Comparison of ENCODE assay signal across 8 cellular contexts in the genomic region with DNA sequence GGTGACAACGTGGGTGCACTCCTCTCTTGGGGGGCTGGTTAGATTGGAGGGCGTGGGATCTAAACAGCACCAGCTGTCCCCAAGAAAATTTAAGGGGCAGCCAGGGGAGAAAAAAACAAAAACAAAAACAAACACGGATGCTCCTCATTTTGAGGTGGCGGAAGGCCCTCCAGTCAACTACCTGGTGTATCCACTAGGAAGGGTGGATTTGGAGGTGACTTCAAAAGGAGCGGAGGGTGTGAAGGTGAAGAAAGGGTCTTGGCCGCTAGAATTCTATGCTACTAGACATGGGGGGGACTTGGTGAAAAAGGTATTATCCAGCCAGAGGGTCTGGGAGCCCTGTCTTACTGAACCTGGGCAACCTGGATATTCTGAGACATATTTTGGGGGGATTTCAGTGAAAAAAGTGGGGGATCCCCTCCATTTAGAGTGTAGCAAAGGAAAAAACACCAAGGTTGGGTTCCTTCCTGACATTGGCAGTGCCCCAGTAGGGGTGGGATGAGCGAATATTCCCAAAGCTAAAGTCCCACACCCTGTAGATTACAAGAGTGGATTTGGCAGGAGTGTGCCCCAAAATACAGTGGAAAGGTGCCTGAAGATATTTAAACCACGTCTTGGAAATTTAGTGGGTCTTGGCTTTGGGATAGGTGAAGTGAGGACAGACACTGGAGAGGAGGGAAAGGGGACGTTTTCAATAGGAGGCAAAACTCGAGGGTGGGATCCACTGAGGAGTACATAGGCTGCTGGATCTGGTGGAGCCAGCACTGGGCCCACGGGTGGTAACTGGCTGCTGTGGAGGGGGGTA. TPM values are rescaled to one million over a fixed set of nuclear protein-coding genes. Genes with fewer than 3 reads are reported as not detected.
DNase-seq lines count a peak whose midpoint lies in the region; ATAC-seq and TF ChIP-seq lines count a peak whose summit lies in the region.

No MANE protein-coding gene starts in this region.

- H3K27me3 ChIP-seq in stomach, result peaks cover 11 to 94% (median 40%) of the 10 kb centered on the region in 3 donors

- no peak for DNase-seq in activated T-cell treated with anti-CD3 and anti-CD28 coated beads, Interleukin-2, amount 50 U/mL, for 72 hours
- DNase-seq in activated T-cell treated with anti-CD3 and anti-CD28 coated beads for 4 hours (no peak), immature natural killer cell (no peak), stomach (no peak), NOMO-1 (lab: John Stamatoyannopoulos, UW; ENCODE audit: unreplicated experiment in 2 of 2) (no peak), C1 segment of cervical spinal cord (lab: John Stamatoyannopoulos, UW) (no peak), NCI-H345 treated with DMSO at 0.1 percent for 48 hours (lab: John Stamatoyannopoulos, UW; ENCODE audit: unreplicated experiment) (no peak)
- DNase-seq in activated naive CD8-positive, alpha-beta T cell treated with anti-CD3 and anti-CD28 coated beads, Interleukin-2, amount 10 ng/mL, durations not matched to agents 7 days and 5 days, result no peak

- H3K36me3 ChIP-seq in stomach, result no peaks in the 10 kb centered on the region

- H3K4me3 Mint-ChIP-seq in activated T-cell treated with anti-CD3 and anti-CD28 coated beads, Interleukin-2, amount 50 U/mL, for 72 hours, result peak overlapping the region; percentile 90
- peak overlapping the region; percentile 96 for H3K4me3 Mint-ChIP-seq in activated naive CD8-positive, alpha-beta T cell treated with anti-CD3 and anti-CD28 coated beads, Interleukin-2, amount 10 ng/mL, durations not matched to agents 7 days and 5 days
- peak overlapping the region; percentile 53 to 69 (median 56) for H3K4me3 Mint-ChIP-seq in immature natural killer cell

- peaks cover 34 to 68% (median 63%) of the 10 kb centered on the region in 4 donors for H3K4me1 ChIP-seq in stomach

- peaks cover 2 to 6% of the 10 kb centered on the region in 2 donors for H3K36me3 Mint-ChIP-seq in activated T-cell treated with anti-CD3 and anti-CD28 coated beads, Interleukin-2, amount 50 U/mL, for 72 hours (ENCODE audit: insufficient read depth in 2 of 2)
- peaks cover 16% of the 10 kb centered on the region for H3K36me3 Mint-ChIP-seq in activated naive CD8-positive, alpha-beta T cell treated with anti-CD3 and anti-CD28 coated beads, Interleukin-2, amount 10 ng/mL, durations not matched to agents 7 days and 5 days
- H3K36me3 Mint-ChIP-seq in immature natural killer cell, result peaks cover 7 to 13% (median 10%) of the 10 kb centered on the region in 3 donors

- H3K27ac Mint-ChIP-seq in activated T-cell treated with anti-CD3 and anti-CD28 coated beads, Interleukin-2, amount 50 U/mL, for 72 hours, result no peak overlapping the region
- H3K27ac Mint-ChIP-seq in activated naive CD8-positive, alpha-beta T cell treated with anti-CD3 and anti-CD28 coated beads, Interleukin-2, amount 10 ng/mL, durations not matched to agents 7 days and 5 days, result peak overlapping the region; percentile 53
- peak overlapping the region in 1 of 6 donors; percentile 13 for H3K27ac Mint-ChIP-seq in immature natural killer cell

- no peak for TF ChIP-seq POLR2A in stomach (IDR thresholded peaks at IDR 0.05)

- no peaks in the 10 kb centered on the region for H3K9me3 Mint-ChIP-seq in activated T-cell treated with anti-CD3 and anti-CD28 coated beads, Interleukin-2, amount 50 U/mL, for 72 hours
- H3K9me3 Mint-ChIP-seq in activated naive CD8-positive, alpha-beta T cell treated with anti-CD3 and anti-CD28 coated beads, Interleukin-2, amount 10 ng/mL, durations not matched to agents 7 days and 5 days, result no peaks in the 10 kb centered on the region
- H3K9me3 Mint-ChIP-seq in immature natural killer cell, result peaks cover 0 to 1% (median 0%) of the 10 kb centered on the region in 6 donors

- no peaks in the 10 kb centered on the region for H3K9me3 ChIP-seq in stomach

- H3K4me3 ChIP-seq in stomach, result peak overlapping the region; percentile 25 to 62 (median 46)

- H3K27me3 Mint-ChIP-seq in activated T-cell treated with anti-CD3 and anti-CD28 coated beads, Interleukin-2, amount 50 U/mL, for 72 hours (ENCODE audit: low read depth), result peaks cover 46% of the 10 kb centered on the region
- H3K27me3 Mint-ChIP-seq in activated naive CD8-positive, alpha-beta T cell treated with anti-CD3 and anti-CD28 coated beads, Interleukin-2, amount 10 ng/mL, durations not matched to agents 7 days and 5 days, result peaks cover 6% of the 10 kb centered on the region
- H3K27me3 Mint-ChIP-seq in immature natural killer cell (ENCODE audit: low read depth in 3 of 3), result peaks cover 33 to 34% (median 34%) of the 10 kb centered on the region in 3 donors

- intact Hi-C loops in stomach (cut with DNase I; ENCODE audit: low total_unique reads), result loop anchor here (5.0 kb wide), 1 partner anchor 38 kb away; the partner anchor contains the start of gene ZBTB4

- TF ChIP-seq EP300 in stomach (IDR thresholded peaks at IDR 0.05), result no peak

- H3K4me1 Mint-ChIP-seq in activated T-cell treated with anti-CD3 and anti-CD28 coated beads, Interleukin-2, amount 50 U/mL, for 72 hours (ENCODE audit: low read depth), result peaks cover 39% of the 10 kb centered on the region
- H3K4me1 Mint-ChIP-seq in activated naive CD8-positive, alpha-beta T cell treated with anti-CD3 and anti-CD28 coated beads, Interleukin-2, amount 10 ng/mL, durations not matched to agents 7 days and 5 days, result peaks cover 24% of the 10 kb centered on the region
- peaks cover 38 to 40% of the 10 kb centered on the region in 2 donors for H3K4me1 Mint-ChIP-seq in immature natural killer cell

- H3K27ac ChIP-seq in stomach, result peak overlapping the region in 1 of 5 donors; percentile 24

- WGBS in stomach, 5 donors, result 47 to 56% (median 54%) methylated on average over 11 of the region's 11 CpGs

- no peak for TF ChIP-seq CTCF in stomach (IDR thresholded peaks at IDR 0.05)

- POLR2A ChIA-PET in activated naive CD8-positive, alpha-beta T cell treated with anti-CD3 and anti-CD28 coated beads, Interleukin-2, amount 10 ng/mL, durations not matched to agents 7 days and 5 days (lab: Charles Lee), result interaction anchor here (0.8 to 7.9 kb wide), 16 partner anchors 8 to 150 kb away, joined by 3 to 66 read pairs (median 5); partner anchors contain the start of genes ACAP1, CD68, POLR2A and SLC35G6

- no peak for ATAC-seq in activated T-cell treated with anti-CD3 and anti-CD28 coated beads, Interleukin-2, amount 50 U/mL, for 72 hours (replicated peaks in 1 of 2)
- no peak for ATAC-seq in activated naive CD8-positive, alpha-beta T cell treated with anti-CD3 and anti-CD28 coated beads, Interleukin-2, amount 10 ng/mL, durations not matched to agents 7 days and 5 days (ENCODE audit: low read depth)

RNA-seq across cellular contexts. Expression of gene FGF11, which starts 0.5 kb away (rescaled TPM):
- 1 to 10 TPM; 4.9 to 5.3 TPM for total RNA-seq in activated T-cell treated with anti-CD3 and anti-CD28 coated beads, Interleukin-2, amount 50 U/mL, for 72 hours
- 10 to 100 TPM; 25.4 to 28.5 TPM for total RNA-seq in activated naive CD8-positive, alpha-beta T cell treated with anti-CD3 and anti-CD28 coated beads, Interleukin-2, amount 10 ng/mL, durations not matched to agents 7 days and 5 days
- polyA plus RNA-seq in immature natural killer cell (not detected), stomach (1 to 10 TPM in 1 of 3 donors, under 1 TPM in 1, not detected in 1; 0.50 to 2.9 TPM)
- 10 to 100 TPM in 1 of 5 donors, under 1 TPM in 1, not detected in 3; 0.37 to 15.6 TPM for total RNA-seq in stomach

RNA-seq across cellular contexts. Expression of gene TMEM102, which starts 3.6 kb away (rescaled TPM):
- total RNA-seq in activated T-cell treated with anti-CD3 and anti-CD28 coated beads, Interleukin-2, amount 50 U/mL, for 72 hours, result 10 to 100 TPM; 11.3 to 11.7 TPM
- total RNA-seq in activated naive CD8-positive, alpha-beta T cell treated with anti-CD3 and anti-CD28 coated beads, Interleukin-2, amount 10 ng/mL, durations not matched to agents 7 days and 5 days, result 10 to 100 TPM; 15.7 to 17.7 TPM
- 10 to 100 TPM; 15.9 to 27.9 (median 16.4) TPM for polyA plus RNA-seq in immature natural killer cell
- 10 to 100 TPM in 2 of 5 donors, 1 to 10 TPM in 2, not detected in 1; 1.3 to 48.4 (median 9.0) TPM for total RNA-seq in stomach
- polyA plus RNA-seq in stomach, result 1 to 10 TPM; 4.5 to 7.9 (median 6.4) TPM

RNA-seq across cellular contexts. Expression of gene CHRNB1, which starts 6.0 kb away (rescaled TPM):
- 10 to 100 TPM; 25.5 to 26.8 TPM for total RNA-seq in activated T-cell treated with anti-CD3 and anti-CD28 coated beads, Interleukin-2, amount 50 U/mL, for 72 hours
- 10 to 100 TPM; 15.2 to 15.7 TPM for total RNA-seq in activated naive CD8-positive, alpha-beta T cell treated with anti-CD3 and anti-CD28 coated beads, Interleukin-2, amount 10 ng/mL, durations not matched to agents 7 days and 5 days
- polyA plus RNA-seq in immature natural killer cell (10 to 100 TPM; 32.4 to 41.3 (median 38.5) TPM), stomach (10 to 100 TPM in 2 of 3 donors, 1 to 10 TPM in 1; 9.2 to 12.0 (median 10.7) TPM)
- total RNA-seq in stomach, result 1 to 10 TPM in 3 of 5 donors, not detected in 2; 1.8 to 6.4 (median 4.2) TPM

RNA-seq across cellular contexts. Expression of gene SPEM3, which starts 10.2 kb away (rescaled TPM):
- not detected for total RNA-seq in activated T-cell treated with anti-CD3 and anti-CD28 coated beads, Interleukin-2, amount 50 U/mL, for 72 hours
- not detected for total RNA-seq in activated naive CD8-positive, alpha-beta T cell treated with anti-CD3 and anti-CD28 coated beads, Interleukin-2, amount 10 ng/mL, durations not matched to agents 7 days and 5 days
- polyA plus RNA-seq in immature natural killer cell (not detected), stomach (not detected)
- not detected for total RNA-seq in stomach

RNA-seq across cellular contexts. Expression of gene SPEM2, which starts 13.4 kb away (rescaled TPM):
- not detected for total RNA-seq in activated T-cell treated with anti-CD3 and anti-CD28 coated beads, Interleukin-2, amount 50 U/mL, for 72 hours
- not detected for total RNA-seq in activated naive CD8-positive, alpha-beta T cell treated with anti-CD3 and anti-CD28 coated beads, Interleukin-2, amount 10 ng/mL, durations not matched to agents 7 days and 5 days
- polyA plus RNA-seq in immature natural killer cell (not detected), stomach (not detected)
- total RNA-seq in stomach, result not detected
